In the genomic region with DNA sequence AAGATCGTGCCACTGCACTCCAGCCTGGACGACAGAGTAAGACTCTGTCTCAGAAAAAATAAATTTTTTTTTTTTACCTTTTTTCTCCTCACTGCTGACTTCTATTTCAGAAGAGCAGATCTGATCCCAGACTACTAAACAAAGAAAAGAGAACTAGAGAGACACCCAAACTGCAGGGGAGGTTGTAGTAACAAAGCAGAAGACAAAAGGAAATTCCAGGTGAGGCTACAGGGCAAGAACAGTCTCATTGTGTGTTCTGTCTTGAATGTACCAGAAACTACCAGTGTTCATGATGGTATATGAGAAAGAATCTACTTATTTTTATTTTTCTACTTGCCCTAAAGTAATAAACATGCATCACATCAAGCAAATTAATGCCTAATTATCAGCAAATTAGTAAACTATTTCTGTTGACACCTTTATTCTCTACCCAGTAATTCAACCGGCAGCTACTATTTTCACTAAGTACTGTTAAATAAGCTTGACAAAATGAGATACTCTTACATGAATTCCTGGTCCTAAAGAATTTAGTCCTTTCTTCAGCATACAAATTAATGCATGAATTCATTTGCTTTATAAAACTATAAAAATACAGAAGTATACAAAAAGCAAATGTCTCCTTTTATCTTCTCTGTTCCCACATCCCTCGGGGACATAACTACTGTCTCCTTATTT, we compare ENCODE assay signal across 1 cellular context.
TF ChIP-seq lines count a peak whose summit lies in the region.

No MANE protein-coding gene starts in this region.

TF ChIP-seq in H1, 55 proteins besides CTCF, POLR2A, EP300 and RAD21:
- TF ChIP-seq, protein P1, sequence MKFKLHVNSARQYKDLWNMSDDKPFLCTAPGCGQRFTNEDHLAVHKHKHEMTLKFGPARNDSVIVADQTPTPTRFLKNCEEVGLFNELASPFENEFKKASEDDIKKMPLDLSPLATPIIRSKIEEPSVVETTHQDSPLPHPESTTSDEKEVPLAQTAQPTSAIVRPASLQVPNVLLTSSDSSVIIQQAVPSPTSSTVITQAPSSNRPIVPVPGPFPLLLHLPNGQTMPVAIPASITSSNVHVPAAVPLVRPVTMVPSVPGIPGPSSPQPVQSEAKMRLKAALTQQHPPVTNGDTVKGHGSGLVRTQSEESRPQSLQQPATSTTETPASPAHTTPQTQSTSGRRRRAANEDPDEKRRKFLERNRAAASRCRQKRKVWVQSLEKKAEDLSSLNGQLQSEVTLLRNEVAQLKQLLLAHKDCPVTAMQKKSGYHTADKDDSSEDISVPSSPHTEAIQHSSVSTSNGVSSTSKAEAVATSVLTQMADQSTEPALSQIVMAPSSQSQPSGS (IDR thresholded peaks at IDR 0.05; ENCODE audit: low read length) = no peak
- no peak for TF ChIP-seq JUND (IDR thresholded peaks at IDR 0.05; ENCODE audit: low read length)
- peak; percentile 36; the same call in 1 of the 2 replicates for TF ChIP-seq TEAD4 (IDR thresholded peaks at IDR 0.05; ENCODE audit: low read depth, low read length)
